24 cellular contexts compared by ENCODE assay signal in genomic region chr3:40340541-40341170, GRCh38. TPM values are rescaled to one million over a fixed set of nuclear protein-coding genes. Genes with fewer than 3 reads are reported as not detected.
"Had no signal": no experiment of that assay in that cellular context is flagged by ENCODE, and none has a peak within 500 bp of the region (broad histone marks: within the 10 kb centered on the region; RNA-seq: fewer than 3 reads in every experiment).

No MANE protein-coding gene starts in this region.

- H3K9me3 ChIP-seq: SJSA1 had no signal

- H3K36me3 ChIP-seq: SJSA1 had no signal

- H3K4me1 ChIP-seq: SJSA1 had no signal

- H3K27ac ChIP-seq: HL-60, SJSA1, SK-N-MC had no signal

- H3K4me3 ChIP-seq: SJSA1, SK-N-MC had no signal

- FAIRE-seq: HTR-8/SVneo, RCC 7860 had no signal

- H3K27me3 ChIP-seq: SJSA1 had no signal

- DNase-seq: Karpas-422, KG1, MM.1S, NCI-H1092 treated with DMSO at 0.1 percent for 48 hours, NCI-H1436, NCI-H187, NCI-H2029, NCI-H2081 treated with DMSO at 0.1 percent for 48 hours, NCI-H2171, NCI-H226, NCI-H446, NCI-H510A, NCI-H524 treated with DMSO at 0.1 percent for 48 hours, NCI-H69, NCI-H774, Right ventricle myocardium superior, RPMI8226, SIG-M5 had no signal

RNA-seq across cellular contexts. Expression of gene ENTPD3, which starts 46.3 kb away (rescaled TPM):
- total RNA-seq: M059J, SJSA1 had no signal
